7 cellular contexts compared by ENCODE assay signal in genomic region chr19:4139614-4140236, GRCh38.
DNase-seq lines count a peak whose midpoint lies in the region; ATAC-seq and TF ChIP-seq lines count a peak whose summit lies in the region.

No MANE protein-coding gene starts in this region.

- DNase-seq in GM12865 (ENCODE audit: low read depth) (peak; percentile 77), NCI-H1092 treated with DMSO at 0.1 percent for 48 hours (lab: John Stamatoyannopoulos, UW) (peak; percentile 55), UCSD-AML1 (lab: John Stamatoyannopoulos, UW; ENCODE audit: unreplicated experiment) (peak; percentile 83), astrocyte of the spinal cord (ENCODE audit: low read depth, low spot score) (peak; percentile 35), iris pigment epithelial cell (ENCODE audit: low read depth) (peak; percentile 42)
- DNase-seq in stimulated activated CD4-positive, alpha-beta T cell treated with anti-CD3 and anti-CD28 coated beads, Interleukin-15, amount 100 ng/mL, for 48 hours (ENCODE audit: low read depth in 2 of 2), result peak; percentile 77 to 85

- no peak for ATAC-seq in HG03457 (IDR thresholded peaks at IDR 0.05; ENCODE audit: unreplicated experiment)

- H3K4me3 ChIP-seq in GM12865 (ENCODE audit: low read depth, low read length), result no peak overlapping the region
- H3K4me3 ChIP-seq in astrocyte of the spinal cord (ENCODE audit: low read depth, low read length), result no peak overlapping the region

- in situ Hi-C loops in astrocyte of the spinal cord (cut with HindIII; ENCODE audit: low sequenced_read_pairs), result no loop called here

- TF ChIP-seq CTCF in GM12865 (IDR thresholded peaks at IDR 0.05; ENCODE audit: insufficient read depth, low read depth, low read length, missing control alignments) (peak; percentile 90), astrocyte of the spinal cord (IDR thresholded peaks at IDR 0.05; ENCODE audit: low read depth, low read length) (peak; percentile 90)
